In the genomic region with DNA sequence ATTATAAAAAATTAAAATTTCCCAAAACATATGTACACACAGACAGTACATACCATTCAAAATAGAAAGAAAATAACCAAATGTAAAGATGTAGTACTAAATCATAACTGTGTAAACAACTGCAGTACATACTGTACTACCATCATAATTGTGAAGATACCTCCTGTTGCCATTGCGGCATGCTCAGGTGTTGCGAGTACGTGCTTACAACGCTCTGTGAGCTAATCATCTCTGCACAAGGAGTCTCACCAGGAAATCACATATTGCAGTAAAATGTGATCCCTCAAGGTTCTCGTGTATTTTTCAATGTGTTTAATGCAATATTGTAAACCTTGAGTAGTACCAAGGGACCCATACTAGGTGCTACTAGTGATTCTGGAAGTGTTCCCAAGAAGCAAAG, we compare ENCODE assay signal across 1 cellular context.
TF ChIP-seq lines count a peak whose summit lies in the region.

No MANE protein-coding gene starts in this region.

TF ChIP-seq in K562, 482 proteins besides CTCF, POLR2A, EP300 and RAD21 (continued from another document):
- TF ChIP-seq, protein P1, sequence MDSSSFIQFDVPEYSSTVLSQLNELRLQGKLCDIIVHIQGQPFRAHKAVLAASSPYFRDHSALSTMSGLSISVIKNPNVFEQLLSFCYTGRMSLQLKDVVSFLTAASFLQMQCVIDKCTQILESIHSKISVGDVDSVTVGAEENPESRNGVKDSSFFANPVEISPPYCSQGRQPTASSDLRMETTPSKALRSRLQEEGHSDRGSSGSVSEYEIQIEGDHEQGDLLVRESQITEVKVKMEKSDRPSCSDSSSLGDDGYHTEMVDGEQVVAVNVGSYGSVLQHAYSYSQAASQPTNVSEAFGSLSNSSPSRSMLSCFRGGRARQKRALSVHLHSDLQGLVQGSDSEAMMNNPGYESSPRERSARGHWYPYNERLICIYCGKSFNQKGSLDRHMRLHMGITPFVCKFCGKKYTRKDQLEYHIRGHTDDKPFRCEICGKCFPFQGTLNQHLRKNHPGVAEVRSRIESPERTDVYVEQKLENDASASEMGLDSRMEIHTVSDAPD (CRISPR knock-in tag; IDR thresholded peaks at IDR 0.05), result no peak
- TF ChIP-seq SMAD3 (CRISPR knock-in tag; conservative IDR thresholded peaks at IDR 0.05) (no peak), KLF10 (CRISPR knock-in tag; IDR thresholded peaks at IDR 0.05) (no peak)
- TF ChIP-seq, protein P2, sequence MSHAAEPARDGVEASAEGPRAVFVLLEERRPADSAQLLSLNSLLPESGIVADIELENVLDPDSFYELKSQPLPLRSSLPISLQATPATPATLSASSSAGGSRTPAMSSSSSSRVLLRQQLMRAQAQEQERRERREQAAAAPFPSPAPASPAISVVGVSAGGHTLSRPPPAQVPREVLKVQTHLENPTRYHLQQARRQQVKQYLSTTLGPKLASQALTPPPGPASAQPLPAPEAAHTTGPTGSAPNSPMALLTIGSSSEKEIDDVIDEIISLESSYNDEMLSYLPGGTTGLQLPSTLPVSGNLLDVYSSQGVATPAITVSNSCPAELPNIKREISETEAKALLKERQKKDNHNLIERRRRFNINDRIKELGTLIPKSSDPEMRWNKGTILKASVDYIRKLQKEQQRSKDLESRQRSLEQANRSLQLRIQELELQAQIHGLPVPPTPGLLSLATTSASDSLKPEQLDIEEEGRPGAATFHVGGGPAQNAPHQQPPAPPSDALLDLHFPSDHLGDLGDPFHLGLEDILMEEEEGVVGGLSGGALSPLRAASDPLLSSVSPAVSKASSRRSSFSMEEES (CRISPR knock-in tag; IDR thresholded peaks at IDR 0.05), result no peak
